11 cellular contexts compared by ENCODE assay signal in genomic region chr17:38885044-38885727, GRCh38. TPM values are rescaled to one million over a fixed set of nuclear protein-coding genes. Genes with fewer than 3 reads are reported as not detected.
DNase-seq lines count a peak whose midpoint lies in the region; ATAC-seq and TF ChIP-seq lines count a peak whose summit lies in the region.
"Had no signal": no experiment of that assay in that cellular context is flagged by ENCODE, and none has a peak within 500 bp of the region (broad histone marks: within the 10 kb centered on the region; RNA-seq: fewer than 3 reads in every experiment).

No MANE protein-coding gene starts in this region.

- H3F3A ChIP-seq in smooth muscle cell (ENCODE audit: low read depth), result peaks cover 50% of the 10 kb centered on the region

- no peak overlapping the region for H3K4me3 ChIP-seq in smooth muscle cell

- DNase-seq in NCI-H82 (lab: John Stamatoyannopoulos, UW) (peak; percentile 61), NCI-H82 treated with DMSO at 0.1 percent for 48 hours (lab: John Stamatoyannopoulos, UW; ENCODE audit: unreplicated experiment) (no peak), left colon (peak; percentile 42 to 71), smooth muscle cell (lab: John Stamatoyannopoulos, UW; ENCODE audit: unreplicated experiment) (no peak), H4 (ENCODE audit: low spot score) (no peak), NCI-H748 treated with DMSO at 0.1 percent for 48 hours (lab: John Stamatoyannopoulos, UW) (no peak)
- DNase-seq in activated naive CD4-positive, alpha-beta T cell treated with anti-CD3 and anti-CD28 coated beads, Interleukin-2, amount 50 U/mL, for 72 hours (ENCODE audit: low spot score in 2 of 2), result no peak
- DNase-seq: 8988T, Karpas-422 had no signal

- H3K36me3 Mint-ChIP-seq in activated naive CD4-positive, alpha-beta T cell treated with anti-CD3 and anti-CD28 coated beads, Interleukin-2, amount 50 U/mL, for 72 hours, result peaks cover 11 to 35% of the 10 kb centered on the region in 2 donors

- no peak for TF ChIP-seq CTCF in smooth muscle cell (IDR thresholded peaks at IDR 0.05; ENCODE audit: borderline replicate concordance, insufficient read depth, poor library complexity, severe bottlenecking)

- intact Hi-C loops in left colon (cut with DNase I, micrococcal nuclease), result no loop called here

- no peaks in the 10 kb centered on the region for H3K9me3 ChIP-seq in smooth muscle cell (replicated peaks; ENCODE audit: low read depth)

- H3K36me3 ChIP-seq in smooth muscle cell (ENCODE audit: low read depth), result no peaks in the 10 kb centered on the region

- H3K27ac Mint-ChIP-seq in activated naive CD4-positive, alpha-beta T cell treated with anti-CD3 and anti-CD28 coated beads, Interleukin-2, amount 50 U/mL, for 72 hours, result peak overlapping the region; percentile 55 to 76

- H3K4me1 ChIP-seq in smooth muscle cell (ENCODE audit: low read depth), result peaks cover 52% of the 10 kb centered on the region

- no peak for ATAC-seq in activated naive CD4-positive, alpha-beta T cell treated with anti-CD3 and anti-CD28 coated beads, Interleukin-2, amount 50 U/mL, for 72 hours
- peak; percentile 77 for ATAC-seq in left colon
- ATAC-seq in activated CD4-positive, CD25-positive, alpha-beta regulatory T cell treated with anti-CD3 and anti-CD28 coated beads, Interleukin-2, amount 50 U/mL, for 24 hours, result no peak

- no peak overlapping the region for H3K9ac ChIP-seq in smooth muscle cell (ENCODE audit: low read depth)

- H4K20me1 ChIP-seq in smooth muscle cell (ENCODE audit: low read depth), result peaks cover 100% of the 10 kb centered on the region

- peak overlapping the region; percentile 6 for H3K4me2 ChIP-seq in smooth muscle cell

- no peak overlapping the region for H2AFZ ChIP-seq in smooth muscle cell (ENCODE audit: low read depth)

- WGBS in smooth muscle cell (ENCODE audit: low lambda C conversion rate), result 93% methylated on average over 9 of the region's 9 CpGs

- no peak overlapping the region for H3K27ac ChIP-seq in smooth muscle cell (ENCODE audit: low read depth)
- H3K27ac ChIP-seq: VCaP had no signal

- no peaks in the 10 kb centered on the region for H3K9me3 Mint-ChIP-seq in activated naive CD4-positive, alpha-beta T cell treated with anti-CD3 and anti-CD28 coated beads, Interleukin-2, amount 50 U/mL, for 72 hours

- H3K27me3 ChIP-seq in smooth muscle cell (ENCODE audit: low read depth), result no peaks in the 10 kb centered on the region

- peaks cover 92% of the 10 kb centered on the region for H3K79me2 ChIP-seq in smooth muscle cell (ENCODE audit: low read depth)

RNA-seq across cellular contexts. Expression of gene LASP1, which starts 15.3 kb away (rescaled TPM):
- total RNA-seq in activated naive CD4-positive, alpha-beta T cell treated with anti-CD3 and anti-CD28 coated beads, Interleukin-2, amount 50 U/mL, for 72 hours, result 100 to 1,000 TPM; 141 to 185 TPM
- total RNA-seq in left colon (100 to 1,000 TPM; 245 to 318 TPM), smooth muscle cell (108 and 133 TPM in 2 replicates)
- 120 and 130 TPM in 2 replicates for polyA plus RNA-seq in smooth muscle cell
- 99.0 and 133 TPM in 2 replicates for total RNA-seq in H4 (2014; rRNA removed; shearing (Covaris generic))

RNA-seq across cellular contexts. Expression of gene RPL23, which starts 31.7 kb away (rescaled TPM):
- total RNA-seq in activated naive CD4-positive, alpha-beta T cell treated with anti-CD3 and anti-CD28 coated beads, Interleukin-2, amount 50 U/mL, for 72 hours, result 1,000 to 10,000 TPM; 1,602 to 2,658 TPM
- total RNA-seq in left colon (100 to 1,000 TPM; 836 to 861 TPM), smooth muscle cell (1,675 and 1,715 TPM in 2 replicates)
- 435 and 499 TPM in 2 replicates for polyA plus RNA-seq in smooth muscle cell
- total RNA-seq in H4 (2014; rRNA removed; shearing (Covaris generic)), result 1,542 and 1,557 TPM in 2 replicates

Comparison
In these comparisons a context has a peak if more than half of its experiments do, and no peak if none do; other contexts are left out.
1. DNase-seq: peak in NCI-H82 (single experiment) and left colon (2 of 2); none in NCI-H82 treated with DMSO at 0.1 percent for 48 hours (single experiment), activated naive CD4-positive, alpha-beta T cell treated with anti-CD3 and anti-CD28 coated beads, Interleukin-2, amount 50 U/mL, for 72 hours (0 of 2), smooth muscle cell (single experiment), H4 (single experiment) and NCI-H748 treated with DMSO at 0.1 percent for 48 hours (single experiment).